In the genomic region with DNA sequence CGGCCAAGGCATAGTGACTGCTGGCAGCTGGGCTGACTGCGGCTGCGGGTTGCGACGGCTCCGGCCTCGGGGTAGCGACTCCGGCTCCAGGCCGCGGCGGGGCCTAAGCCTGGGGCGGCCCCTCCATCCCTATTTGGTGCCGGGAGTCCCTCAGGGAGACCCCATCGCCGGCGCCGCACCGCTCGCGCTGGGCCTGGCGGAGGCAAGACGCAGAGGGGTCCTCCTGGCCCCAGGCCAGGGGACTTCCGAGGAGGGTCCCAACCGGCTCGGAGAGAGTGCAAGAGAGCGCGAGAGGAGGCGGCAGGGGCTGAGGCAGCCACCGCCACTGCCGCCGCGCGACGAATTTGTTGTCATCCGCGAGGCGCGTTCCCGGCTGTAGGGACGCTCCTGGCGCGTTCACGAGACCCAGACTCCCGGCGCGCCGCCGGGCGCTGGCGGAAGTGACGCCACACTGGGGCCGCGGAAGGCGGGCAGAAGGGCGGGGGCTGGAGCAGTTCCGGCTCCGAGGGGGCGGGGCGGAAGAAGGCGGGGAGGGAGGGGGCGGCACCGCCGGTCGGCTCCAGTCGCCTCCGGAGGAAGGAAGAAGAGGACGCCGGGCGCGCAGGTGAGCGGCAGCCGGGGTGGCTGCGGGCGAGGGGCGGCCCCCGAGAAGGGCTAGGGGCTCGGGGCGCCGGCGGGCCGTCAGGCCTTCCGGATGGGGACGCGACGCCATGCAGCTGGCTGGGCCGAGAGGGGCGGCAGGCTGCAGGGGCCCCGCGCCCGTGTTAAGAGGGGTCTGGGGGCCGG, we compare ENCODE assay signal across 8 cellular contexts. TPM values are rescaled to one million over a fixed set of nuclear protein-coding genes. Genes with fewer than 3 reads are reported as not detected.
DNase-seq lines count a peak whose midpoint lies in the region; ATAC-seq and TF ChIP-seq lines count a peak whose summit lies in the region.

A gene with protein sequence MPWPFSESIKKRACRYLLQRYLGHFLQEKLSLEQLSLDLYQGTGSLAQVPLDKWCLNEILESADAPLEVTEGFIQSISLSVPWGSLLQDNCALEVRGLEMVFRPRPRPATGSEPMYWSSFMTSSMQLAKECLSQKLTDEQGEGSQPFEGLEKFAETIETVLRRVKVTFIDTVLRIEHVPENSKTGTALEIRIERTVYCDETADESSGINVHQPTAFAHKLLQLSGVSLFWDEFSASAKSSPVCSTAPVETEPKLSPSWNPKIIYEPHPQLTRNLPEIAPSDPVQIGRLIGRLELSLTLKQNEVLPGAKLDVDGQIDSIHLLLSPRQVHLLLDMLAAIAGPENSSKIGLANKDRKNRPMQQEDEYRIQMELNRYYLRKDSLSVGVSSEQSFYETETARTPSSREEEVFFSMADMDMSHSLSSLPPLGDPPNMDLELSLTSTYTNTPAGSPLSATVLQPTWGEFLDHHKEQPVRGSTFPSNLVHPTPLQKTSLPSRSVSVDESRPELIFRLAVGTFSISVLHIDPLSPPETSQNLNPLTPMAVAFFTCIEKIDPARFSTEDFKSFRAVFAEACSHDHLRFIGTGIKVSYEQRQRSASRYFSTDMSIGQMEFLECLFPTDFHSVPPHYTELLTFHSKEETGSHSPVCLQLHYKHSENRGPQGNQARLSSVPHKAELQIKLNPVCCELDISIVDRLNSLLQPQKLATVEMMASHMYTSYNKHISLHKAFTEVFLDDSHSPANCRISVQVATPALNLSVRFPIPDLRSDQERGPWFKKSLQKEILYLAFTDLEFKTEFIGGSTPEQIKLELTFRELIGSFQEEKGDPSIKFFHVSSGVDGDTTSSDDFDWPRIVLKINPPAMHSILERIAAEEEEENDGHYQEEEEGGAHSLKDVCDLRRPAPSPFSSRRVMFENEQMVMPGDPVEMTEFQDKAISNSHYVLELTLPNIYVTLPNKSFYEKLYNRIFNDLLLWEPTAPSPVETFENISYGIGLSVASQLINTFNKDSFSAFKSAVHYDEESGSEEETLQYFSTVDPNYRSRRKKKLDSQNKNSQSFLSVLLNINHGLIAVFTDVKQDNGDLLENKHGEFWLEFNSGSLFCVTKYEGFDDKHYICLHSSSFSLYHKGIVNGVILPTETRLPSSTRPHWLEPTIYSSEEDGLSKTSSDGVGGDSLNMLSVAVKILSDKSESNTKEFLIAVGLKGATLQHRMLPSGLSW (N-terminal part only) (minus strand): TSS at position 377 of the 786 bp plus-strand sequence. CDS start 365 bp downstream, at position 12.
A gene with protein sequence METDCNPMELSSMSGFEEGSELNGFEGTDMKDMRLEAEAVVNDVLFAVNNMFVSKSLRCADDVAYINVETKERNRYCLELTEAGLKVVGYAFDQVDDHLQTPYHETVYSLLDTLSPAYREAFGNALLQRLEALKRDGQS (plus strand): TSS at position 562 of the 786 bp plus-strand sequence. CDS start 18,722 bp downstream, outside the sequence.

- H3K4me1 Mint-ChIP-seq in IgD-negative memory B cell, result peaks cover 37 to 39% (median 38%) of the 10 kb centered on the region in 3 donors

- H3K9me3 ChIP-seq in PC-3 (ENCODE audit: low read length) (no peaks in the 10 kb centered on the region), mucosa of rectum (ENCODE audit: control insufficient read depth in 2 of 2, low read length in 2 of 2) (no peaks in the 10 kb centered on the region)

- H3K9me2 ChIP-seq in PC-3 (replicated peaks; ENCODE audit: low read length), result no peaks in the 10 kb centered on the region

- no peaks in the 10 kb centered on the region for H3F3A ChIP-seq in PC-3 (ENCODE audit: low read length, unreplicated experiment)

- H3K79me2 ChIP-seq in PC-3 (ENCODE audit: low read length), result peaks cover 93% of the 10 kb centered on the region

- peak; percentile 80 for ATAC-seq in GM21529 (IDR thresholded peaks at IDR 0.05; ENCODE audit: unreplicated experiment)
- peak; percentile 72 for ATAC-seq in PC-3

- H3K27ac Mint-ChIP-seq in IgD-negative memory B cell, result peak within 1 kb of the TSS; percentile 86 to 92 (median 92)

- H3K36me3 ChIP-seq in PC-3 (ENCODE audit: low read depth, low read length) (no peaks in the 10 kb centered on the region), mucosa of rectum (ENCODE audit: control insufficient read depth in 2 of 2, insufficient read depth in 2 of 2, low read length in 2 of 2) (no peaks in the 10 kb centered on the region)

- H3K4me3 ChIP-seq in PC-3 (ENCODE audit: low read length), result peak within 1 kb of the TSS; percentile 83
- peak within 1 kb of the TSS; percentile 94 for H3K4me3 ChIP-seq in epithelial cell of proximal tubule (ENCODE audit: low read depth, low read length)
- H3K4me3 ChIP-seq in mucosa of rectum (ENCODE audit: low read length in 2 of 2), result peak within 1 kb of the TSS; percentile 79 to 96

- POLR2A ChIA-PET in PC-3 (lab: Charles Lee; ENCODE audit: unreplicated experiment), result interaction anchor here (0.6 kb wide), 1 partner anchor 39 kb away, joined by 3 read pairs; no protein-coding TSS in a partner anchor

- peaks cover 6% of the 10 kb centered on the region for H3K36me3 Mint-ChIP-seq in IgD-negative memory B cell

- peak within 1 kb of the TSS; percentile 98 for H3K4me2 ChIP-seq in PC-3 (ENCODE audit: low read length)

- H3K27me3 ChIP-seq in PC-3 (ENCODE audit: low read length), result no peaks in the 10 kb centered on the region
- H3K27me3 ChIP-seq in mucosa of rectum (ENCODE audit: control insufficient read depth in 2 of 2, insufficient read depth in 2 of 2, low read length in 2 of 2), result no peaks in the 10 kb centered on the region

- peak within 1 kb of the TSS; percentile 89 to 95 (median 90) for H3K4me3 Mint-ChIP-seq in IgD-negative memory B cell

- BruUV-seq in PC-3 (replicated peaks; lab: Mats Ljungman, UMichigan), result no TSS peak

- CTCF ChIA-PET in PC-3 (lab: Charles Lee), result no interaction called here

- DNase-seq in DMS 273 treated with DMSO at 0.1 percent for 48 hours (lab: John Stamatoyannopoulos, UW) (peak; percentile 68), PC-3 (peak; percentile 91), activated T-cell treated with anti-CD3 and anti-CD28 coated beads for 48 hours (ENCODE audit: low read depth) (peak; percentile 99), epithelial cell of proximal tubule (ENCODE audit: low read depth) (no peak)
- DNase-seq in stimulated activated CD8-positive, alpha-beta memory T cell treated with anti-CD3 and anti-CD28 coated beads, Interleukin-4, amount 100 ng/mL, for 4 hours (ENCODE audit: low read depth in 2 of 2, low spot score in 1 of 2), result peak; percentile 92 to 96

- H3K27me3 Mint-ChIP-seq in IgD-negative memory B cell, result no peaks in the 10 kb centered on the region

- TF ChIP-seq CTCF in PC-3 (conservative IDR thresholded peaks at IDR 0.05; ENCODE audit: low read depth, low read length), result no peak
- TF ChIP-seq CTCF in epithelial cell of proximal tubule (conservative IDR thresholded peaks at IDR 0.05; ENCODE audit: low read depth, low read length), result no peak

- peak within 1 kb of the TSS; percentile 96 for H2AFZ ChIP-seq in PC-3 (ENCODE audit: low read length)

- no peak within 1 kb of the TSS; the same call in 1 of the 2 replicates for H3K27ac ChIP-seq in PC-3 (ENCODE audit: low read length)
- peak within 1 kb of the TSS; percentile 97 to 98 for H3K27ac ChIP-seq in mucosa of rectum (ENCODE audit: low read depth in 2 of 2, low read length in 2 of 2)

- H3K9me3 Mint-ChIP-seq in IgD-negative memory B cell, result no peaks in the 10 kb centered on the region

- intact Hi-C loops in PC-3 (cut with micrococcal nuclease), result loop anchor here (1.0 to 10.0 kb wide), 4 partner anchors 28 to 139 kb away; a partner anchor contains a TSS

- peaks cover 5% of the 10 kb centered on the region; the same call in 1 of the 2 replicates for H4K20me1 ChIP-seq in PC-3 (ENCODE audit: low read length)

- H3K4me1 ChIP-seq in PC-3 (ENCODE audit: insufficient read depth, low read length) (peaks cover 21% of the 10 kb centered on the region), mucosa of rectum (ENCODE audit: control insufficient read depth in 2 of 2, insufficient read depth in 2 of 2, low read length in 2 of 2) (peaks cover 13 to 31% of the 10 kb centered on the region in 2 donors)

- H3K9ac ChIP-seq in PC-3 (ENCODE audit: low read length), result peak within 1 kb of the TSS; percentile 76
- H3K9ac ChIP-seq in mucosa of rectum (ENCODE audit: low read depth in 1 of 2, low read length in 2 of 2), result peak within 1 kb of the TSS; percentile 90 to 96

RNA-seq across cellular contexts. Expression of the first gene that starts in this region (rescaled TPM):
- 1.9 TPM for polyA plus RNA-seq in IgD-negative memory B cell
- total RNA-seq in PC-3 (2014; rRNA removed) (10.9 and 11.6 TPM in 2 replicates), epithelial cell of proximal tubule (6.8 and 8.6 TPM in 2 replicates)

RNA-seq across cellular contexts. Expression of the second gene that starts in this region (rescaled TPM):
- polyA plus RNA-seq in IgD-negative memory B cell, result 23.7 TPM
- total RNA-seq in PC-3 (2014; rRNA removed), result 13.7 and 22.6 TPM in 2 replicates
- total RNA-seq in epithelial cell of proximal tubule, result 34.8 and 42.6 TPM in 2 replicates
